ENCODE assay signal across 24 cellular contexts in the genomic region with DNA sequence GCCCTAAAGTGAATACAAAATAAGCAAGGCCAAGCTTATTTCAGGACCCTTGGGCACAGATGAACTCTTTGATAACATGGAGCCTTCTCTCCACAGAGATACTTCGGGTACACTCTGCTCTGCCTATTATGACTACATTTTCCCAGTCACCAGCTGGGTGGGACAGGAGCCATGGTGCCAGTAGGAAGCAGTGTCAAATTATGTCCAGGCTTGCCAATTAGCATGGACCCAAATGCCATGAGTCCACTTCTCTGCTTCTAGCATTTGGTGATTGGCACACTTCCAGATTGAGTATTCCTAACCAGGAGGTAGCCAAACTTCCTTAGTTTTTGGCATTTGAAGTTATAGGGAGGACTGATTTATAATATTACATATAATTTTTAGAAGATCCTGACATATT.
"Had no signal": no experiment of that assay in that cellular context is flagged by ENCODE, and none has a peak within 500 bp of the region (broad histone marks: within the 10 kb centered on the region; RNA-seq: fewer than 3 reads in every experiment).

No MANE protein-coding gene starts in this region.

- H3K4me3 ChIP-seq: coronary artery, dorsolateral prefrontal cortex, esophagus squamous epithelium, gastrocnemius medialis, heart right ventricle, left lung, lower lobe of right lung, mucosa of descending colon had no signal

- H3K9me3 ChIP-seq: esophagus squamous epithelium, gastrocnemius medialis, heart right ventricle, lower lobe of right lung had no signal

- H3K4me1 ChIP-seq: esophagus squamous epithelium, gastrocnemius medialis, heart right ventricle, left lung, lower lobe of right lung had no signal

- DNase-seq: dermis blood vessel endothelial cell; effector CD4-positive, alpha-beta T cell; effector memory CD8-positive, alpha-beta T cell; endodermal cell; erythroblast; esophagus squamous epithelium; foreskin fibroblast; foreskin melanocyte; gastrocnemius medialis; glutamatergic neuron; head of caudate nucleus; heart right ventricle; hippocampal formation; left cardiac atrium; left lung; left ventricle myocardium superior; lower lobe of right lung; mesenchymal stem cell; mucosa of descending colon; naive B cell had no signal

- H3K27me3 ChIP-seq: esophagus squamous epithelium, gastrocnemius medialis, left lung had no signal

- H3K36me3 ChIP-seq: esophagus squamous epithelium, gastrocnemius medialis, heart right ventricle, left lung, lower lobe of right lung had no signal

- H3K27ac ChIP-seq: coronary artery, dorsolateral prefrontal cortex, epithelial cell of prostate, esophagus squamous epithelium, gastrocnemius medialis, heart right ventricle, left lung, lower lobe of right lung had no signal

- ATAC-seq: effector memory CD8-positive, alpha-beta T cell; esophagus mucosa; gastrocnemius medialis; heart right ventricle; left cardiac atrium; left lung; left ventricle myocardium superior; lower lobe of right lung; mucosa of descending colon had no signal
